ENCODE assay signal across 9 cellular contexts in genomic region chr16:85234310-85235235, GRCh38.
DNase-seq lines count a peak whose midpoint lies in the region; ATAC-seq, FAIRE-seq and TF ChIP-seq lines count a peak whose summit lies in the region.
"Had no signal": no experiment of that assay in that cellular context is flagged by ENCODE, and none has a peak within 500 bp of the region (broad histone marks: within the 10 kb centered on the region; RNA-seq: fewer than 3 reads in every experiment).

No MANE protein-coding gene starts in this region.

- no peaks in the 10 kb centered on the region for H3K27me3 ChIP-seq in AG04450 (ENCODE audit: control insufficient read depth, insufficient read depth, low read length)

- no peaks in the 10 kb centered on the region for H3K9me3 ChIP-seq in AG04450 (ENCODE audit: control insufficient read depth, insufficient read depth, low read length)
- H3K9me3 ChIP-seq: neutrophil had no signal

- DNase-seq in AG04450 (ENCODE audit: low read depth, low spot score) (peak; percentile 73), M059J (ENCODE audit: low read depth) (peak; percentile 62), mesothelial cell of epicardium (ENCODE audit: low spot score in 2 of 2, unreplicated experiment in 2 of 2) (peak; percentile 68 to 82), UCSD-AML1 (lab: John Stamatoyannopoulos, UW; ENCODE audit: unreplicated experiment) (no peak), GM12892 (ENCODE audit: insufficient read length) (no peak), NCI-H2029 (lab: John Stamatoyannopoulos, UW) (no peak), activated T-cell treated with anti-CD3 and anti-CD28 coated beads for 4 hours (no peak)
- DNase-seq in effector memory CD8-positive, alpha-beta T cell: no peak

- CTCF ChIA-PET in AG04450 (lab: Charles Lee): no interaction called here

- TF ChIP-seq CTCF in AG04450 (IDR thresholded peaks at IDR 0.05; ENCODE audit: low read depth, low read length) (no peak), mesothelial cell of epicardium (IDR thresholded peaks at IDR 0.05; ENCODE audit: unreplicated experiment) (no peak)

- H3K27ac Mint-ChIP-seq in effector memory CD8-positive, alpha-beta T cell: no peak overlapping the region
- H3K27ac Mint-ChIP-seq in mesothelial cell of epicardium: peak overlapping the region; percentile 85

- no peak for ATAC-seq in effector memory CD8-positive, alpha-beta T cell (replicated peaks)

- FAIRE-seq in GM12892 (lab: Jason Lieb, UNC): no peak

- no peaks in the 10 kb centered on the region for H3K36me3 Mint-ChIP-seq in effector memory CD8-positive, alpha-beta T cell (ENCODE audit: insufficient read depth)
- H3K36me3 Mint-ChIP-seq in mesothelial cell of epicardium: no peaks in the 10 kb centered on the region

- H3K9me3 Mint-ChIP-seq in effector memory CD8-positive, alpha-beta T cell: no peaks in the 10 kb centered on the region
- no peaks in the 10 kb centered on the region for H3K9me3 Mint-ChIP-seq in mesothelial cell of epicardium

- TF ChIP-seq POLR2A in GM12892 (IDR thresholded peaks at IDR 0.05; ENCODE audit: low read depth, low read length): no peak

- H3K4me1 Mint-ChIP-seq in effector memory CD8-positive, alpha-beta T cell (ENCODE audit: low read depth in 2 of 2): peaks cover 0 to 4% of the 10 kb centered on the region in 2 donors
- H3K4me1 Mint-ChIP-seq in mesothelial cell of epicardium: peaks cover 57% of the 10 kb centered on the region

- peak overlapping the region; percentile 57 for H3K4me3 Mint-ChIP-seq in effector memory CD8-positive, alpha-beta T cell
- peak overlapping the region; percentile 62 for H3K4me3 Mint-ChIP-seq in mesothelial cell of epicardium

- H3K27ac ChIP-seq in AG04450 (ENCODE audit: low read depth, low read length): peak overlapping the region; percentile 93
- H3K27ac ChIP-seq: neutrophil had no signal

- H3K4me3 ChIP-seq in AG04450 (ENCODE audit: low read depth, low read length): peak overlapping the region; percentile 47

- POLR2A ChIA-PET in AG04450 (lab: Yijun Ruan, JAX): interaction anchor here (0.5 to 1.7 kb wide), 10 partner anchors 14 to 262 kb away, joined by 3 to 10 read pairs (median 6); no protein-coding TSS in a partner anchor

- peaks cover 35 to 69% of the 10 kb centered on the region in 2 donors for H3K27me3 Mint-ChIP-seq in effector memory CD8-positive, alpha-beta T cell
- H3K27me3 Mint-ChIP-seq in mesothelial cell of epicardium (ENCODE audit: low read depth): no peaks in the 10 kb centered on the region

Comparison
In these comparisons a context has a peak if more than half of its experiments do, and no peak if none do; other contexts are left out.
1. DNase-seq: peak in AG04450 (single experiment), M059J (single experiment) and mesothelial cell of epicardium (2 of 2); none in effector memory CD8-positive, alpha-beta T cell (0 of 3), UCSD-AML1 (single experiment), GM12892 (single experiment), NCI-H2029 (single experiment) and activated T-cell treated with anti-CD3 and anti-CD28 coated beads for 4 hours (single experiment).